Comparison of ENCODE assay signal across 8 cellular contexts in the genomic region with DNA sequence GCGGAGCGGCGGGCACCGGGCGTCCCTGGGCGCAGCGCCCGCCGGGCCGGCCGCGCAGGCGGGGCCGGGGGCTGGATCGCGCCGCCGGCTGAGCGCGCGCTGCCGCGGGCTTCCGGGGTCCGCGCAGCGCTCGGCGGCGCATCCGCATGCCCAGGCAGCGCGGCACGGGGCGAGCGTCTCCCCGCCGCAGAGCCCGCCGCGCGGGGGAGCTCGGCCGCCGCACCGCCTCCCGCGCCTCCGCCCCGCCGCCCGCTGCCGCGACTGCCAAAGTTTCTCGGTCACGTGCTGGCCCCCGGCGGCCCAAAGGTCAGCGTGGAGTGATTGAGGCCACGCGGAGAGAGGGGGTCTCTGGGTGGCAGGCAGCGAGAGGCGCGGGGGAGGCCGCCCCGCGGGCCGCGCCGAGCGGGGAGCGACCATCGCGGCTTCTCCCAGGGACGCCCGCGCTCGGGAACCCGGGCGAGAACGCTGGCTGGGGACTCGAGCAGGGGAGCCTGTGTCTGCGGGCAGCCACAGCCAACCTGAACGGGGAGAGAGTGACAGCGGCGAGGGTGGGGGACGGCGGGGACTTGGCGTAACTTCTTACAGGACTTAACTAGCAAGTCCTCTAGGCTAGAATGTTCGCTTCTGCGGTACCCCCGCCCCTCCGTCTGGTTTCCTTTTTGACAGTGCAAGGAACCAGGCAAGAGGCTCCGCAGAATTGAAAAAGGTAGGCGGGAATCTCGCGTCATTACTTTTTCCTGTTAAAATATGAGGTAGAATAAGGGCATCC. TPM values are rescaled to one million over a fixed set of nuclear protein-coding genes. Genes with fewer than 3 reads are reported as not detected.
A peak's percentile ranks its signal among the peaks of the same experiment; 100 is the strongest.
DNase-seq lines count a peak whose midpoint lies in the region; ATAC-seq, FAIRE-seq and TF ChIP-seq lines count a peak whose summit lies in the region.

A gene with protein sequence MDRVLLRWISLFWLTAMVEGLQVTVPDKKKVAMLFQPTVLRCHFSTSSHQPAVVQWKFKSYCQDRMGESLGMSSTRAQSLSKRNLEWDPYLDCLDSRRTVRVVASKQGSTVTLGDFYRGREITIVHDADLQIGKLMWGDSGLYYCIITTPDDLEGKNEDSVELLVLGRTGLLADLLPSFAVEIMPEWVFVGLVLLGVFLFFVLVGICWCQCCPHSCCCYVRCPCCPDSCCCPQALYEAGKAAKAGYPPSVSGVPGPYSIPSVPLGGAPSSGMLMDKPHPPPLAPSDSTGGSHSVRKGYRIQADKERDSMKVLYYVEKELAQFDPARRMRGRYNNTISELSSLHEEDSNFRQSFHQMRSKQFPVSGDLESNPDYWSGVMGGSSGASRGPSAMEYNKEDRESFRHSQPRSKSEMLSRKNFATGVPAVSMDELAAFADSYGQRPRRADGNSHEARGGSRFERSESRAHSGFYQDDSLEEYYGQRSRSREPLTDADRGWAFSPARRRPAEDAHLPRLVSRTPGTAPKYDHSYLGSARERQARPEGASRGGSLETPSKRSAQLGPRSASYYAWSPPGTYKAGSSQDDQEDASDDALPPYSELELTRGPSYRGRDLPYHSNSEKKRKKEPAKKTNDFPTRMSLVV (minus strand): TSS at position 180 of the 769 bp plus-strand sequence. CDS start 272 bp downstream, outside the sequence.

- H3K9me3 ChIP-seq in WERI-Rb-1 (ENCODE audit: severe bottlenecking) (no peaks in the 10 kb centered on the region), mammary epithelial cell (replicated peaks; ENCODE audit: insufficient read depth, low read length) (no peaks in the 10 kb centered on the region), keratinocyte (ENCODE audit: control insufficient read depth, low read depth, low read length) (no peaks in the 10 kb centered on the region)

- dilution Hi-C loops in mammary epithelial cell (cut with HindIII; ENCODE audit: low sequenced_read_pairs) = no loop called here
- dilution Hi-C loops in keratinocyte (cut with MboI; ENCODE audit: extremely low pct_ligation_motif_present, low sequenced_read_pairs) = no loop called here

- 2% methylated on average over 27 of the region's 97 CpGs for WGBS in mammary epithelial cell (ENCODE audit: low coverage, missing lambda C conversion rate)

- H3K79me2 ChIP-seq in mammary epithelial cell (ENCODE audit: insufficient read depth, low read length) (no peaks in the 10 kb centered on the region), keratinocyte (ENCODE audit: control insufficient read depth, insufficient read depth, low read length) (no peaks in the 10 kb centered on the region)

- DNase-seq in Caki2 (ENCODE audit: low read depth) (peak; percentile 33), KBM-7 (peak; percentile 65), WERI-Rb-1 (peak; percentile 60), mammary epithelial cell (peak; percentile 14), keratinocyte (ENCODE audit: low read depth, low spot score) (no peak)
- DNase-seq in stimulated activated CD4-positive, alpha-beta T cell treated with anti-CD3 and anti-CD28 coated beads, Interleukin-15, amount 100 ng/mL, for 1 hour (ENCODE audit: low read depth in 1 of 2, low spot score in 1 of 2) = peak; percentile 8 to 50

- H3K4me3 ChIP-seq in WERI-Rb-1 (ENCODE audit: low read depth, low read length) (peak within 1 kb of the TSS; percentile 63), mammary epithelial cell (replicated peaks in 1 of 3; ENCODE audit: insufficient read depth in 1 of 3, low read depth in 2 of 3, low read length in 3 of 3) (peak within 1 kb of the TSS; percentile 54 to 62 (median 56)), keratinocyte (ENCODE audit: control insufficient read depth in 2 of 3, extremely low read depth in 1 of 3, insufficient read depth in 2 of 3, low read depth in 1 of 3, low read length in 3 of 3) (peak within 1 kb of the TSS; percentile 39 to 52 (median 50))

- ATAC-seq in GM21390 (IDR thresholded peaks at IDR 0.05; ENCODE audit: unreplicated experiment) (peak; percentile 67), GM18870 (IDR thresholded peaks at IDR 0.05; ENCODE audit: unreplicated experiment) (no peak)

- BruUV-seq in mammary epithelial cell (replicated peaks; lab: Mats Ljungman, UMichigan) = no TSS peak

- H3K4me2 ChIP-seq in mammary epithelial cell (ENCODE audit: insufficient read depth, low read depth, low read length) (peak within 1 kb of the TSS; percentile 99), keratinocyte (ENCODE audit: control insufficient read depth, extremely low read depth, insufficient read depth, low read depth, low read length) (peak within 1 kb of the TSS; percentile 83)

- H3K9ac ChIP-seq in mammary epithelial cell (ENCODE audit: insufficient read depth, low read length) (no peak within 1 kb of the TSS), keratinocyte (ENCODE audit: control insufficient read depth, extremely low read depth, insufficient read depth, low read length) (no peak within 1 kb of the TSS)

- FAIRE-seq in keratinocyte (lab: Jason Lieb, UNC) = no peak

- intact Hi-C loops in mammary epithelial cell (cut with micrococcal nuclease) = loop anchor here (2.0 kb wide), 1 partner anchor 81 kb away; no protein-coding TSS in a partner anchor

- H3K27ac ChIP-seq in WERI-Rb-1 (no peak within 1 kb of the TSS), mammary epithelial cell (ENCODE audit: insufficient read depth, low read depth, low read length) (no peak within 1 kb of the TSS), keratinocyte (ENCODE audit: control insufficient read depth, insufficient read depth, low read length) (no peak within 1 kb of the TSS)

- no peaks in the 10 kb centered on the region for H4K20me1 ChIP-seq in mammary epithelial cell (ENCODE audit: insufficient read depth, low read length)
- no peaks in the 10 kb centered on the region for H4K20me1 ChIP-seq in keratinocyte (ENCODE audit: control insufficient read depth, extremely low read depth, insufficient read depth, low read length)

- CTCF ChIA-PET in mammary epithelial cell (lab: Charles Lee; ENCODE audit: low non-redundant PET) = no interaction called here

- peaks cover 2% of the 10 kb centered on the region for H3K4me1 ChIP-seq in mammary epithelial cell (ENCODE audit: insufficient read depth, low read length)
- no peaks in the 10 kb centered on the region for H3K4me1 ChIP-seq in keratinocyte (ENCODE audit: control insufficient read depth, extremely low read depth, insufficient read depth, low read length)

- TF ChIP-seq CTCF in WERI-Rb-1 (IDR thresholded peaks at IDR 0.05; ENCODE audit: low read depth, low read length) = no peak
- TF ChIP-seq CTCF in mammary epithelial cell (conservative IDR thresholded peaks at IDR 0.05 in 1 of 2, IDR thresholded peaks at IDR 0.05 in 1 of 2; ENCODE audit: extremely low read depth in 1 of 2, insufficient read depth in 1 of 2, low read depth in 1 of 2, low read length in 2 of 2) = no peak
- TF ChIP-seq CTCF in keratinocyte (optimal IDR thresholded peaks at IDR 0.05 in 1 of 3, IDR thresholded peaks at IDR 0.05 in 1 of 3, conservative IDR thresholded peaks at IDR 0.05 in 1 of 3; ENCODE audit: extremely low read depth in 1 of 3, insufficient read depth in 2 of 3, low read length in 3 of 3) = peak in 1 of 3 experiments; percentile 35

- H2AFZ ChIP-seq in mammary epithelial cell (ENCODE audit: low read depth, low read length) (peak within 1 kb of the TSS; percentile 91), keratinocyte (ENCODE audit: control insufficient read depth, low read length) (peak within 1 kb of the TSS; percentile 70)

- no peaks in the 10 kb centered on the region for H3K9me1 ChIP-seq in keratinocyte (ENCODE audit: control insufficient read depth, extremely low read depth, insufficient read depth, low read length)

- H3K27me3 ChIP-seq in WERI-Rb-1 (ENCODE audit: insufficient read depth, low read depth, severe bottlenecking) = no peaks in the 10 kb centered on the region
- H3K27me3 ChIP-seq in mammary epithelial cell (ENCODE audit: insufficient read depth, low read length) = peaks cover 34% of the 10 kb centered on the region
- H3K27me3 ChIP-seq in keratinocyte (ENCODE audit: control insufficient read depth, extremely low read depth, insufficient read depth, low read length) = peaks cover 71% of the 10 kb centered on the region

- in situ Hi-C loops in Caki2 (cut with HindIII; ENCODE audit: low pct_unique_long_range_greater_than_20kb, low sequenced_read_pairs) (no loop called here), KBM-7 (cut with MboI; ENCODE audit: low pct_unique_long_range_greater_than_20kb, low sequenced_read_pairs) (no loop called here), mammary epithelial cell (cut with MboI; ENCODE audit: low sequenced_read_pairs in 2 of 2) (no loop called here)

- no peaks in the 10 kb centered on the region for H3K36me3 ChIP-seq in WERI-Rb-1
- no peaks in the 10 kb centered on the region for H3K36me3 ChIP-seq in mammary epithelial cell (ENCODE audit: insufficient read depth, low read length)
- H3K36me3 ChIP-seq in keratinocyte (ENCODE audit: control insufficient read depth in 2 of 2, extremely low read depth in 1 of 2, insufficient read depth in 2 of 2, low read length in 2 of 2) = no peaks in the 10 kb centered on the region

RNA-seq across cellular contexts. Expression of the gene that starts here (rescaled TPM):
- not detected in 2 replicates for total RNA-seq in Caki2 (2014; rRNA removed; shearing (Covaris generic); ENCODE audit: low replicate concordance)
- total RNA-seq in mammary epithelial cell = not detected
- polyA plus RNA-seq in mammary epithelial cell (0.02 TPM), keratinocyte (not detected in 3 replicates)
- polyA minus RNA-seq in mammary epithelial cell (not detected), keratinocyte (not detected in 3 replicates)
- not detected for polyA plus RNA-seq in keratinocyte (2011; ENCODE audit: low read depth)
- not detected in 2 replicates for polyA plus RNA-seq in keratinocyte (2011; cell fraction: cytosol; rRNA removed)
- not detected in 2 replicates for polyA plus RNA-seq in keratinocyte (2011; cell fraction: nucleus; rRNA removed)
- not detected in 2 replicates for polyA plus RNA-seq in keratinocyte (2012; ENCODE audit: low replicate concordance)
- not detected for polyA minus RNA-seq in keratinocyte (2011; cell fraction: cytosol; rRNA and poly(A)+ RNA removed)
- not detected in 2 replicates for polyA minus RNA-seq in keratinocyte (2011; cell fraction: nucleus; rRNA and poly(A)+ RNA removed)

Comparison
In these comparisons a context has a peak if more than half of its experiments do, and no peak if none do; other contexts are left out.
1. Peak in DNase-seq in Caki2; RNA of the gene not detected or under 1 TPM.
2. Peak in DNase-seq, H3K4me3 ChIP-seq and H3K4me2 ChIP-seq in mammary epithelial cell; RNA of the gene not detected or under 1 TPM.